Comparison of ENCODE assay signal across 17 cellular contexts in the genomic region with DNA sequence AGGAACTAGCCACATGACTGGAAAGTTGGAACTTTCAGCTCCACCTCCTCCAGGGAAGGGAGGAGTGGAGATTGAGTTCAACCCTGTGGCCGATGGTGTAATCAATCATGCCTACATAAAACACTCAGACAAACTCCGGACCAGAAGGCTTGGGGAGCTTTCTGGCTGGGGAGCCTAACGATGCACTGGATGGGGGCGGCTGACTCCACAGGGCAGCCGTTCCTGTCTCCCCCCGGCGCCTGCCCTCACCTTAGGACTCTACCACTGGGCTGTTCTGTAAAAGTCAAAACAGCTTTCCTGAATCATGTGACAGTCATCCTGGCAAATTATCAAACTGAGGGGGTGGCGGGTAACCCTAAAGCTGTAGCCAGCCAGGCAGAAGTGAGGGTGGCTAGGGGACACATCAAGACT. TPM values are rescaled to one million over a fixed set of nuclear protein-coding genes. Genes with fewer than 3 reads are reported as not detected.
DNase-seq lines count a peak whose midpoint lies in the region; ATAC-seq and TF ChIP-seq lines count a peak whose summit lies in the region.
"Had no signal": no experiment of that assay in that cellular context is flagged by ENCODE, and none has a peak within 500 bp of the region (broad histone marks: within the 10 kb centered on the region; RNA-seq: fewer than 3 reads in every experiment).

No MANE protein-coding gene starts in this region.

- peak overlapping the region; percentile 28 for H2AFZ ChIP-seq in osteoblast (ENCODE audit: low read length)

- TF ChIP-seq CTCF in fibroblast of pulmonary artery (IDR thresholded peaks at IDR 0.05; ENCODE audit: low read length, missing control alignments), result no peak
- TF ChIP-seq CTCF in osteoblast (IDR thresholded peaks at IDR 0.05; ENCODE audit: extremely low read depth, low read depth, low read length), result no peak

- H3K4me1 ChIP-seq in adipocyte (ENCODE audit: control insufficient read depth, insufficient read depth, low read length), result peaks cover 5% of the 10 kb centered on the region
- H3K4me1 ChIP-seq in osteoblast (ENCODE audit: insufficient read depth, low read length), result peaks cover 27% of the 10 kb centered on the region
- H3K4me1 ChIP-seq: SJSA1 had no signal

- no peak for ATAC-seq in HG02852 (IDR thresholded peaks at IDR 0.05; ENCODE audit: unreplicated experiment)
- ATAC-seq: naive thymus-derived CD4-positive, alpha-beta T cell had no signal

- H3K4me2 ChIP-seq in osteoblast (ENCODE audit: insufficient read depth, low read length), result peak overlapping the region; percentile 78
- H3K4me2 ChIP-seq: KMS-11 had no signal

- no peaks in the 10 kb centered on the region for H3K36me3 ChIP-seq in adipocyte (ENCODE audit: control insufficient read depth, insufficient read depth, low read length, severe bottlenecking)
- no peaks in the 10 kb centered on the region for H3K36me3 ChIP-seq in osteoblast (ENCODE audit: insufficient read depth, low read length)
- H3K36me3 ChIP-seq: SJSA1 had no signal

- DNase-seq in AG08396 (ENCODE audit: low spot score) (peak; percentile 50), adipocyte (ENCODE audit: low read depth) (no peak), fibroblast of pulmonary artery (ENCODE audit: low read depth) (peak; percentile 42), osteoblast (ENCODE audit: insufficient read length, low spot score, missing footprints) (peak; percentile 78), posterior vena cava (ENCODE audit: low spot score) (no peak), KG1 (lab: John Stamatoyannopoulos, UW) (no peak), NCI-H2029 treated with DMSO at 0.1 percent for 48 hours (lab: John Stamatoyannopoulos, UW) (no peak)
- DNase-seq: activated CD4-positive, alpha-beta memory T cell treated with anti-CD3 and anti-CD28 coated beads, Interleukin-2, amount 10 ng/mL, durations not matched to agents 7 days and 5 days; AML-193; amygdala; naive thymus-derived CD4-positive, alpha-beta T cell; NCI-H446 treated with DMSO at 0.1 percent for 48 hours; stimulated activated naive CD4-positive, alpha-beta T cell treated with Interleukin-2 at 50 U/mL for 16 hours had no signal

- H3K4me3 ChIP-seq in adipocyte (ENCODE audit: low read length) (peak overlapping the region; percentile 71), fibroblast of pulmonary artery (replicated peaks; ENCODE audit: low read depth, low read length) (no peak overlapping the region), osteoblast (ENCODE audit: insufficient read depth, low read length) (peak overlapping the region; percentile 59)
- H3K4me3 ChIP-seq: SJSA1, skin epidermis had no signal

- H3K27ac ChIP-seq in osteoblast (ENCODE audit: low read depth, low read length), result peak overlapping the region; percentile 39
- H3K27ac ChIP-seq: KMS-11, SJSA1 had no signal

- H3K9ac ChIP-seq in adipocyte (ENCODE audit: low read length), result peak overlapping the region; percentile 30
- H3K9ac ChIP-seq: KMS-11 had no signal

- H4K20me1 ChIP-seq in osteoblast (ENCODE audit: insufficient read depth, low read length), result no peaks in the 10 kb centered on the region

- no peaks in the 10 kb centered on the region for H3K79me2 ChIP-seq in osteoblast (ENCODE audit: insufficient read depth, low read length)

- H3K9me3 ChIP-seq in adipocyte (ENCODE audit: control insufficient read depth, low read length) (no peaks in the 10 kb centered on the region), osteoblast (ENCODE audit: low read depth, low read length) (no peaks in the 10 kb centered on the region)
- H3K9me3 ChIP-seq: SJSA1 had no signal

- H3K27me3 ChIP-seq in adipocyte (replicated peaks; ENCODE audit: control insufficient read depth, insufficient read depth, low read length), result no peaks in the 10 kb centered on the region
- H3K27me3 ChIP-seq in osteoblast (ENCODE audit: insufficient read depth, low read length), result no peaks in the 10 kb centered on the region
- H3K27me3 ChIP-seq: SJSA1 had no signal

- intact Hi-C loops in posterior vena cava (cut with DNase I), result no loop called here

RNA-seq across cellular contexts. Expression of gene GOLM1, which starts 58.0 kb away (rescaled TPM):
- total RNA-seq in osteoblast, result 85.0 and 92.2 TPM in 2 replicates
- 10 to 100 TPM; 19.6 to 22.4 TPM for total RNA-seq in posterior vena cava

Comparison
In these comparisons a context has a peak if more than half of its experiments do, and no peak if none do; other contexts are left out.
1. DNase-seq: peak in AG08396 (single experiment), fibroblast of pulmonary artery (single experiment) and osteoblast (single experiment); none in adipocyte (single experiment), posterior vena cava (single experiment), KG1 (single experiment) and NCI-H2029 treated with DMSO at 0.1 percent for 48 hours (single experiment).